Comparison of ENCODE assay signal across 18 cellular contexts in genomic region chr2:95047629-95048510, GRCh38. TPM values are rescaled to one million over a fixed set of nuclear protein-coding genes. Genes with fewer than 3 reads are reported as not detected.
DNase-seq lines count a peak whose midpoint lies in the region; ATAC-seq, FAIRE-seq and TF ChIP-seq lines count a peak whose summit lies in the region.
"Had no signal": no experiment of that assay in that cellular context is flagged by ENCODE, and none has a peak within 500 bp of the region (broad histone marks: within the 10 kb centered on the region; RNA-seq: fewer than 3 reads in every experiment).

No MANE protein-coding gene starts in this region.

- H3K36me3 ChIP-seq in GM12878 (ENCODE audit: control insufficient read depth in 2 of 2, insufficient read depth in 2 of 2, low read length in 1 of 2) (no peaks in the 10 kb centered on the region), tibial artery (no peaks in the 10 kb centered on the region)
- H3K36me3 ChIP-seq: gastroesophageal sphincter had no signal

- 38% methylated on average over 17 of the region's 17 CpGs for WGBS in GM12878 (ENCODE audit: insufficient coverage, insufficient replicate concordance, low lambda C conversion rate, missing lambda C conversion rate)

- H3K4me3 ChIP-seq in GM12878: no peak overlapping the region
- H3K4me3 ChIP-seq in tibial artery: no peak overlapping the region
- H3K4me3 ChIP-seq: gastroesophageal sphincter had no signal

- no peak for TF ChIP-seq RAD21 in GM12878 (IDR thresholded peaks at IDR 0.05; ENCODE audit: insufficient read depth, low read depth, low read length)

- no peak for FAIRE-seq in GM12878 (lab: Jason Lieb, UNC)

- H3K4me1 Mint-ChIP-seq in activated naive CD4-positive, alpha-beta T cell treated with anti-CD3 and anti-CD28 coated beads, Interleukin-2, amount 10 ng/mL, durations not matched to agents 7 days and 5 days: peaks cover 89% of the 10 kb centered on the region
- H3K4me1 Mint-ChIP-seq: endodermal cell; memory B cell; stimulated activated naive B cell treated with anti-CD40 and anti-IgM and Interleukin-4, amounts not matched to agents 10 μg/mL and 1 μg/mL and 100 μg/mL, for 72 hours had no signal

- H4K20me1 ChIP-seq in GM12878 (ENCODE audit: control insufficient read depth, insufficient read depth): no peaks in the 10 kb centered on the region

- POLR2A ChIA-PET in GM12878 (lab: Charles Lee): interaction anchor here (1.1 kb wide), 1 partner anchor 8 kb away, joined by 3 read pairs; no protein-coding TSS in a partner anchor

- ATAC-seq in GM12878: no peak
- ATAC-seq: gastroesophageal sphincter; stimulated activated naive B cell treated with anti-CD40 and anti-IgM and Interleukin-4, amounts not matched to agents 10 μg/mL and 1 μg/mL and 100 μg/mL, for 72 hours had no signal

- no peaks in the 10 kb centered on the region for H3K79me2 ChIP-seq in GM12878 (ENCODE audit: control insufficient read depth, insufficient read depth, low read length)

- H3K4me1 ChIP-seq in GM12878 (ENCODE audit: control insufficient read depth, insufficient read depth, low read length) (peaks cover 50% of the 10 kb centered on the region), tibial artery (peaks cover 0 to 7% (median 0%) of the 10 kb centered on the region in 4 donors)

- no peak for TF ChIP-seq POLR2A in GM12878 (IDR thresholded peaks at IDR 0.05; ENCODE audit: low read depth, low read length)

- TF ChIP-seq EP300 in GM12878 (IDR thresholded peaks at IDR 0.05; ENCODE audit: borderline replicate concordance in 1 of 2, control insufficient read depth in 1 of 2, low read depth in 2 of 2, low read length in 2 of 2): no peak

- no peak overlapping the region; the same call in 1 of the 2 replicates for H3K9ac ChIP-seq in GM12878 (ENCODE audit: control insufficient read depth, insufficient read depth, low read length)

- no peak overlapping the region for H3K4me3 Mint-ChIP-seq in activated naive CD4-positive, alpha-beta T cell treated with anti-CD3 and anti-CD28 coated beads, Interleukin-2, amount 10 ng/mL, durations not matched to agents 7 days and 5 days
- H3K4me3 Mint-ChIP-seq: endodermal cell; memory B cell; stimulated activated naive B cell treated with anti-CD40 and anti-IgM and Interleukin-4, amounts not matched to agents 10 μg/mL and 1 μg/mL and 100 μg/mL, for 72 hours had no signal

- H3K27ac ChIP-seq in GM12878 (ENCODE audit: control insufficient read depth, insufficient read depth): 0 out of 2 replicates have a peak overlapping the region, but pooled peaks have one; percentile 18
- no peak overlapping the region for H3K27ac ChIP-seq in tibial artery

- no peak overlapping the region for H3K4me2 ChIP-seq in GM12878 (ENCODE audit: control insufficient read depth, insufficient read depth)

- SMC1A ChIA-PET in GM12878 (lab: Charles Lee; ENCODE audit: uncharacterized antibody, unreplicated experiment): interaction anchor here (1.1 to 1.4 kb wide), 2 partner anchors 31 to 35 kb away, joined by 3 to 4 read pairs; no protein-coding TSS in a partner anchor

- no peaks in the 10 kb centered on the region for H3K9me3 ChIP-seq in GM12878 (replicated peaks; ENCODE audit: control insufficient read depth, insufficient read depth, low read length)
- H3K9me3 ChIP-seq in tibial artery: no peaks in the 10 kb centered on the region
- H3K9me3 ChIP-seq: gastroesophageal sphincter had no signal

- in situ Hi-C loops in GM12878 (cut with MboI): no loop called here

- BruUV-seq in GM12878 (replicated peaks; lab: Mats Ljungman, UMichigan): no TSS peak

- no peaks in the 10 kb centered on the region for H3K27me3 ChIP-seq in GM12878 (replicated peaks in 1 of 2; ENCODE audit: control insufficient read depth in 2 of 2, insufficient read depth in 2 of 2, low read length in 1 of 2)
- H3K27me3 ChIP-seq in tibial artery: peaks cover 0 to 34% of the 10 kb centered on the region in 2 donors

- TF ChIP-seq CTCF in GM12878 (IDR thresholded peaks at IDR 0.05 in 2 of 3, conservative IDR thresholded peaks at IDR 0.05 in 1 of 3; ENCODE audit: control insufficient read depth in 2 of 3, extremely low read depth in 1 of 3, insufficient read depth in 1 of 3, low read depth in 3 of 3, low read length in 3 of 3) (no peak), tibial artery (IDR thresholded peaks at IDR 0.05) (no peak)

- peak overlapping the region; percentile 65 for H2AFZ ChIP-seq in GM12878 (ENCODE audit: control insufficient read depth, low read depth, low read length)

- CTCF ChIA-PET in activated naive CD4-positive, alpha-beta T cell treated with anti-CD3 and anti-CD28 coated beads, Interleukin-2, amount 10 ng/mL, durations not matched to agents 7 days and 5 days (lab: Charles Lee): interaction anchor here (0.6 to 0.9 kb wide), 2 partner anchors 25 to 31 kb away, joined by 4 to 5 read pairs; no protein-coding TSS in a partner anchor
- CTCF ChIA-PET in GM12878 (lab: Yijun Ruan, JAX): interaction anchor here (0.8 to 1.9 kb wide), 3 partner anchors 15 to 31 kb away, joined by 4 to 6 read pairs (median 6); no protein-coding TSS in a partner anchor

- H3K27me3 Mint-ChIP-seq in activated naive CD4-positive, alpha-beta T cell treated with anti-CD3 and anti-CD28 coated beads, Interleukin-2, amount 10 ng/mL, durations not matched to agents 7 days and 5 days: no peaks in the 10 kb centered on the region

- H3K36me3 Mint-ChIP-seq in activated naive CD4-positive, alpha-beta T cell treated with anti-CD3 and anti-CD28 coated beads, Interleukin-2, amount 10 ng/mL, durations not matched to agents 7 days and 5 days: peaks cover 85% of the 10 kb centered on the region
- H3K36me3 Mint-ChIP-seq: memory B cell; stimulated activated naive B cell treated with anti-CD40 and anti-IgM and Interleukin-4, amounts not matched to agents 10 μg/mL and 1 μg/mL and 100 μg/mL, for 72 hours had no signal

- no peaks in the 10 kb centered on the region for H3K9me3 Mint-ChIP-seq in activated naive CD4-positive, alpha-beta T cell treated with anti-CD3 and anti-CD28 coated beads, Interleukin-2, amount 10 ng/mL, durations not matched to agents 7 days and 5 days
- H3K9me3 Mint-ChIP-seq: endodermal cell; memory B cell; stimulated activated naive B cell treated with anti-CD40 and anti-IgM and Interleukin-4, amounts not matched to agents 10 μg/mL and 1 μg/mL and 100 μg/mL, for 72 hours had no signal

- intact Hi-C loops in GM12878 (cut with micrococcal nuclease; ENCODE audit: unreplicated experiment) (no loop called here), tibial artery (cut with DNase I; ENCODE audit: low total_unique reads) (no loop called here)

- RAD21 ChIA-PET in GM12878 (lab: Charles Lee; ENCODE audit: unreplicated experiment): interaction anchor here (0.7 to 1.3 kb wide), 2 partner anchors 25 to 37 kb away, joined by 3 to 5 read pairs; no protein-coding TSS in a partner anchor

- DNase-seq in activated naive CD4-positive, alpha-beta T cell treated with anti-CD3 and anti-CD28 coated beads, Interleukin-2, amount 10 ng/mL, durations not matched to agents 7 days and 5 days: peak; percentile 19
- DNase-seq in activated naive CD4-positive, alpha-beta T cell treated with Interleukin-2 at 50 U/mL for 16 hours: no peak
- DNase-seq in NCI-H1417 treated with DMSO at 0.1 percent for 48 hours (lab: John Stamatoyannopoulos, UW) (peak; percentile 24), GM12878 (ENCODE audit: low read depth, low spot score) (no peak), superior temporal gyrus (ENCODE audit: extremely low spot score) (peak; percentile 3), tibial artery (no peak), NOMO-1 (lab: John Stamatoyannopoulos, UW; ENCODE audit: unreplicated experiment in 2 of 2) (no peak), germinal center (ENCODE audit: low spot score) (no peak)
- DNase-seq: activated CD4-positive, alpha-beta T cell treated with anti-CD3 and anti-CD28 coated beads, Interleukin-2, amount 50 U/mL, for 1 hour; activated gamma-delta T cell; endodermal cell; KG1; NCI-H1694; SHP77 treated with DMSO at 0.1 percent for 48 hours; stimulated activated naive B cell treated with anti-CD40 and anti-IgM and Interleukin-4, amounts not matched to agents 10 μg/mL and 1 μg/mL and 100 μg/mL, for 72 hours; T1000 had no signal

- H3K27ac Mint-ChIP-seq in activated naive CD4-positive, alpha-beta T cell treated with anti-CD3 and anti-CD28 coated beads, Interleukin-2, amount 10 ng/mL, durations not matched to agents 7 days and 5 days: peak overlapping the region; percentile 52
- H3K27ac Mint-ChIP-seq: endodermal cell; memory B cell; stimulated activated naive B cell treated with anti-CD40 and anti-IgM and Interleukin-4, amounts not matched to agents 10 μg/mL and 1 μg/mL and 100 μg/mL, for 72 hours had no signal

TF ChIP-seq in GM12878, 131 proteins besides CTCF, POLR2A, EP300 and RAD21:
- TF ChIP-seq KDM1A (IDR thresholded peaks at IDR 0.05; ENCODE audit: borderline replicate concordance): no peak
- TF ChIP-seq USF1 (IDR thresholded peaks at IDR 0.05; ENCODE audit: borderline replicate concordance, extremely low read length, insufficient read depth, low read depth, low read length): peak; percentile 36

RNA-seq across cellular contexts. Expression of gene MAL, which starts 22.4 kb away (rescaled TPM):
- 15.0 and 16.0 TPM in 2 replicates for total RNA-seq in GM12878 (2013; cell fraction: nucleolus; rRNA removed)
- 1.7 and 1.9 TPM in 2 replicates for total RNA-seq in GM12878 (2014; rRNA removed)
- total RNA-seq in GM12878 (2014; rRNA removed; fragmentation: Illumina TruSeq; extraction: Trizol): 1.1 and 1.3 TPM in 2 replicates
- total RNA-seq in GM12878 (2021): 1.2 and 1.8 TPM in 2 replicates
- 6.6 TPM for polyA plus RNA-seq in GM12878 (2011; ENCODE audit: low read depth)
- 3.0 and 4.5 TPM in 2 replicates for polyA plus RNA-seq in GM12878 (2011; rRNA removed)
- polyA plus RNA-seq in GM12878 (2011; cell fraction: cytosol; rRNA removed): 6.5 and 8.7 TPM in 2 replicates
- polyA plus RNA-seq in GM12878 (2011; cell fraction: nucleus; rRNA removed): 3.5 and 4.5 TPM in 2 replicates
- 14.4 and 19.8 TPM in 2 replicates for polyA plus RNA-seq in GM12878 (2012)
- 1.6 and 2.4 TPM in 2 replicates for polyA plus RNA-seq in GM12878 (2014; fragmentation: Illumina TruSeq; extraction: Trizol)
- polyA plus RNA-seq in GM12878 (2014; fragmentation: Nextera tagmentation; extraction: Ambion mirVana): 1 to 10 TPM; 1.4 to 1.8 TPM
- 1.4 and 1.7 TPM in 2 replicates for polyA plus RNA-seq in GM12878 (2014; rRNA removed)
- polyA plus RNA-seq in GM12878 (2016; fragmentation: Nextera tagmentation; extraction: Ambion mirVana): 1 to 10 TPM; 2.4 to 3.1 TPM
- 1.8 and 2.3 TPM in 2 replicates for polyA minus RNA-seq in GM12878 (2011; rRNA and poly(A)+ RNA removed)
- polyA minus RNA-seq in GM12878 (2011; cell fraction: cytosol; rRNA and poly(A)+ RNA removed): 1.7 and 4.0 TPM in 2 replicates
- 0.60 and 0.77 TPM in 2 replicates for polyA minus RNA-seq in GM12878 (2011; cell fraction: nucleus; rRNA and poly(A)+ RNA removed)
- total RNA-seq: endodermal cell had no signal

Comparison
In these comparisons a context has a peak if more than half of its experiments do, and no peak if none do; other contexts are left out.
1. DNase-seq: peak in activated naive CD4-positive, alpha-beta T cell treated with anti-CD3 and anti-CD28 coated beads, Interleukin-2, amount 10 ng/mL, durations not matched to agents 7 days and 5 days (single experiment), NCI-H1417 treated with DMSO at 0.1 percent for 48 hours (single experiment) and superior temporal gyrus (single experiment); none in activated naive CD4-positive, alpha-beta T cell treated with Interleukin-2 at 50 U/mL for 16 hours (single experiment), GM12878 (single experiment), tibial artery (0 of 2), NOMO-1 (0 of 2) and germinal center (single experiment).